In genomic region chr20:14561733-14562132, GRCh38 we compare ENCODE assay signal across 1 cellular context.
TF ChIP-seq lines count a peak whose summit lies in the region.

No MANE protein-coding gene starts in this region.

TF ChIP-seq in liver, 16 proteins besides CTCF, POLR2A, EP300 and RAD21 (continued from another document):
- TF ChIP-seq REST (IDR thresholded peaks at IDR 0.05) (no peak), NR2F2 (IDR thresholded peaks at IDR 0.05) (no peak), MAX (IDR thresholded peaks at IDR 0.05) (no peak), HNF4G (IDR thresholded peaks at IDR 0.05) (no peak), YY1 (IDR thresholded peaks at IDR 0.05) (no peak), RXRA (IDR thresholded peaks at IDR 0.05) (no peak)
